Comparison of ENCODE assay signal across 12 cellular contexts in the genomic region with DNA sequence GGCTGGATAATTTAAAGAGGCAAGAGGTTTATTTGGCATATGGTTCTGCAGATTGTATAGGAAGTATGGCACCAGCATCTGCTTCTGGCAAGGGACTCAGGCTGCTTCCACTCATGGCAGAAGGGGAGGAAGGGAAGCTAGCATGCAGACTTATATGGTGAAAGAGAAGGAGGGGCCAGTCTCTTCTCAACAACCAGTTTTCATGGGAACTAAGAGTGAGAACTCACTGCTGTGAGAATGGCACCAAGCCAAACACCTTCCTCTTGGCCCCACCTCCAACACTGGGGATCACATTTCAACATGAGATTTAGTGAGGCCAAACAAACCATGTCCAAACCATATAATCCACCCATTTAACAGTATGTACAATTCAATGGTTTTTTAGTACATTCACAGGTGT.
DNase-seq lines count a peak whose midpoint lies in the region; ATAC-seq, FAIRE-seq and TF ChIP-seq lines count a peak whose summit lies in the region.
"Had no signal": no experiment of that assay in that cellular context is flagged by ENCODE, and none has a peak within 500 bp of the region (broad histone marks: within the 10 kb centered on the region; RNA-seq: fewer than 3 reads in every experiment).

No MANE protein-coding gene starts in this region.

- DNase-seq in DMS53 treated with DMSO at 0.1 percent for 48 hours (lab: John Stamatoyannopoulos, UW; ENCODE audit: unreplicated experiment) (peak; percentile 42), NCI-H2029 treated with DMSO at 0.1 percent for 48 hours (lab: John Stamatoyannopoulos, UW) (peak; percentile 78), bronchial epithelial cell (ENCODE audit: low read depth) (peak; percentile 44), NCI-H1048 (lab: John Stamatoyannopoulos, UW) (no peak)
- no peak for DNase-seq in activated CD4-positive, alpha-beta T cell treated with anti-CD3 and anti-CD28 coated beads for 1 hour
- no peak for DNase-seq in CD4-positive, alpha-beta T cell
- DNase-seq in activated CD8-positive, alpha-beta memory T cell treated with anti-CD3 and anti-CD28 coated beads, Interleukin-2, amount 50 U/mL, for 48 hours: no peak
- DNase-seq: hippocampal formation, KBM-7, transverse colon had no signal

- no peaks in the 10 kb centered on the region for H3K9me3 Mint-ChIP-seq in CD4-positive, alpha-beta T cell

- no peak overlapping the region for H3K27ac Mint-ChIP-seq in CD4-positive, alpha-beta T cell

- no peaks in the 10 kb centered on the region for H3K27me3 ChIP-seq in bronchial epithelial cell (ENCODE audit: control insufficient read depth, insufficient read depth, low read length)
- no peaks in the 10 kb centered on the region for H3K27me3 ChIP-seq in CD4-positive, alpha-beta T cell (ENCODE audit: control insufficient read depth, insufficient read depth, low read length)
- H3K27me3 ChIP-seq: transverse colon had no signal

- H3K27me3 Mint-ChIP-seq in CD4-positive, alpha-beta T cell: peaks cover 9% of the 10 kb centered on the region

- no peak overlapping the region for H3K27ac ChIP-seq in CD4-positive, alpha-beta T cell (ENCODE audit: low read depth, low read length)
- H3K27ac ChIP-seq: skin epidermis, transverse colon had no signal

- H3K36me3 Mint-ChIP-seq in CD4-positive, alpha-beta T cell (ENCODE audit: low read depth): no peaks in the 10 kb centered on the region

- H3K4me3 Mint-ChIP-seq in CD4-positive, alpha-beta T cell: no peak overlapping the region

- ATAC-seq in GM19438 (IDR thresholded peaks at IDR 0.05; ENCODE audit: low read depth, unreplicated experiment): peak; percentile 77
- no peak for ATAC-seq in CD4-positive, alpha-beta T cell (ENCODE audit: poor library complexity)

- intact Hi-C loops in CD4-positive, alpha-beta T cell (cut with DNase I, micrococcal nuclease): no loop called here

- H3K4me3 ChIP-seq in bronchial epithelial cell (ENCODE audit: low read depth, low read length): no peak overlapping the region
- H3K4me3 ChIP-seq: skin epidermis, transverse colon had no signal

- FAIRE-seq in bronchial epithelial cell (lab: Jason Lieb, UNC): no peak

- POLR2A ChIA-PET in CD4-positive, alpha-beta T cell (lab: Charles Lee): no interaction called here

- H3K9me3 ChIP-seq in CD4-positive, alpha-beta T cell (ENCODE audit: control insufficient read depth, low read length): no peaks in the 10 kb centered on the region
- H3K9me3 ChIP-seq: transverse colon had no signal

- H3K4me1 Mint-ChIP-seq in CD4-positive, alpha-beta T cell (ENCODE audit: low read depth): no peaks in the 10 kb centered on the region

- CTCF ChIA-PET in CD4-positive, alpha-beta T cell (lab: Charles Lee): no interaction called here

- H3K36me3 ChIP-seq in bronchial epithelial cell (ENCODE audit: control insufficient read depth, insufficient read depth, low read length): no peaks in the 10 kb centered on the region
- H3K36me3 ChIP-seq: transverse colon had no signal

- no peak for TF ChIP-seq CTCF in bronchial epithelial cell (IDR thresholded peaks at IDR 0.05; ENCODE audit: insufficient read depth, low read length, severe bottlenecking)
- TF ChIP-seq CTCF in CD4-positive, alpha-beta T cell (IDR thresholded peaks at IDR 0.05): no peak

Comparison
In these comparisons a context has a peak if more than half of its experiments do, and no peak if none do; other contexts are left out.
1. DNase-seq: peak in DMS53 treated with DMSO at 0.1 percent for 48 hours (single experiment), NCI-H2029 treated with DMSO at 0.1 percent for 48 hours (single experiment) and bronchial epithelial cell (single experiment); none in activated CD4-positive, alpha-beta T cell treated with anti-CD3 and anti-CD28 coated beads for 1 hour (single experiment), CD4-positive, alpha-beta T cell (0 of 10), activated CD8-positive, alpha-beta memory T cell treated with anti-CD3 and anti-CD28 coated beads, Interleukin-2, amount 50 U/mL, for 48 hours (single experiment) and NCI-H1048 (single experiment).